ENCODE assay signal across 26 cellular contexts in genomic region chr18:6854811-6855210, GRCh38.
DNase-seq lines count a peak whose midpoint lies in the region; ATAC-seq and FAIRE-seq lines count a peak whose summit lies in the region.
"Had no signal": no experiment of that assay in that cellular context is flagged by ENCODE, and none has a peak within 500 bp of the region (broad histone marks: within the 10 kb centered on the region; RNA-seq: fewer than 3 reads in every experiment).

No MANE protein-coding gene starts in this region.

- H3K23ac ChIP-seq in neuronal stem cell (ENCODE audit: low read depth, low read length, poor library complexity): peak overlapping the region; percentile 43

- H2BK120ac ChIP-seq in neuronal stem cell (ENCODE audit: low read depth, low read length): no peak overlapping the region

- peak; percentile 71 for FAIRE-seq in urothelium cell line (lab: Jason Lieb, UNC)
- FAIRE-seq: A549, GM12878, GM12892, GM18507, GM19239 had no signal

- H3K27me3 ChIP-seq in neuronal stem cell (ENCODE audit: control insufficient read depth in 3 of 3, insufficient read depth in 3 of 3, low read depth in 1 of 3, low read length in 3 of 3): no peaks in the 10 kb centered on the region
- H3K27me3 ChIP-seq: BLaER1 had no signal

- no peak overlapping the region for H4K91ac ChIP-seq in neuronal stem cell (ENCODE audit: low read depth, low read length, poor library complexity)

- ATAC-seq in Right ventricle myocardium superior (ENCODE audit: poor library complexity): no peak
- ATAC-seq: A549, GM12878 had no signal

- intact Hi-C loops in Right ventricle myocardium superior (cut with DNase I) (no loop called here), cardiac septum (cut with DNase I) (no loop called here)

- peaks cover 5% of the 10 kb centered on the region in 2 donors for H3K36me3 ChIP-seq in neuronal stem cell (replicated peaks in 1 of 2; ENCODE audit: control insufficient read depth in 2 of 2, insufficient read depth in 2 of 2, low read length in 2 of 2)
- H3K36me3 ChIP-seq: BLaER1 had no signal

- H3K14ac ChIP-seq in neuronal stem cell (ENCODE audit: low read length): peak overlapping the region; percentile 56

- H2AFZ ChIP-seq in neuronal stem cell (ENCODE audit: low read length): no peak overlapping the region

- H3K27ac ChIP-seq in neuronal stem cell (replicated peaks; ENCODE audit: low read length): no peak overlapping the region
- H3K27ac ChIP-seq: 22Rv1, A549, BLaER1 had no signal

- H3K18ac ChIP-seq in neuronal stem cell (ENCODE audit: low read length): no peak overlapping the region

- no CpG with 5 or more reads among the region's 7 CpGs for WGBS in neuronal stem cell (ENCODE audit: extremely low coverage in 2 of 2, insufficient read length in 2 of 2, insufficient replicate concordance in 1 of 2), 2 donors

- H2BK15ac ChIP-seq in neuronal stem cell (ENCODE audit: low read length): no peak overlapping the region

- H2BK12ac ChIP-seq in neuronal stem cell (ENCODE audit: low read length): no peak overlapping the region

- DNase-seq in Right ventricle myocardium superior (peak; percentile 37), cardiac septum (ENCODE audit: low spot score) (no peak), neuronal stem cell (ENCODE audit: low spot score) (no peak), urothelium cell line (ENCODE audit: low spot score) (no peak), GOT3 (lab: John Stamatoyannopoulos, UW) (no peak), GM19238 (ENCODE audit: insufficient read length, low spot score) (no peak)
- DNase-seq: AML-193; C1 segment of cervical spinal cord; CD4-positive, alpha-beta memory T cell; CD4-positive, CD25-positive, alpha-beta regulatory T cell; CD8-positive, alpha-beta memory T cell; COR-L47; DMS 273 treated with DMSO at 0.1 percent for 48 hours; DMS153; DMS53; DMS79; DND-41; EL; GDM1 had no signal

- peak overlapping the region; percentile 39 for H2BK5ac ChIP-seq in neuronal stem cell (ENCODE audit: low read length)

- no peak overlapping the region for H3K9ac ChIP-seq in neuronal stem cell (ENCODE audit: low read depth, low read length, poor library complexity)
- H3K9ac ChIP-seq: BLaER1 had no signal

- H2AK5ac ChIP-seq in neuronal stem cell (ENCODE audit: low read depth, low read length): no peak overlapping the region

- H3K4ac ChIP-seq in neuronal stem cell (ENCODE audit: low read length): peak overlapping the region; percentile 37

- H3K9me3 ChIP-seq in neuronal stem cell (replicated peaks in 1 of 2; ENCODE audit: control insufficient read depth in 2 of 2, insufficient read depth in 1 of 2, low read depth in 1 of 2, low read length in 2 of 2): peaks cover 18 to 30% of the 10 kb centered on the region in 2 donors
- H3K9me3 ChIP-seq: A549 had no signal

- peaks cover 2% of the 10 kb centered on the region for H3K79me1 ChIP-seq in neuronal stem cell (ENCODE audit: low read depth, low read length)

- H3K4me3 ChIP-seq in neuronal stem cell (ENCODE audit: low read length in 2 of 2): no peak overlapping the region
- H3K4me3 ChIP-seq: A549, BLaER1, GM12878 had no signal

- H4K8ac ChIP-seq in neuronal stem cell (ENCODE audit: low read depth, low read length): peak overlapping the region; percentile 43

- no peak overlapping the region for H3K4me2 ChIP-seq in neuronal stem cell (ENCODE audit: insufficient read depth, low read length, poor library complexity, severe bottlenecking)
- H3K4me2 ChIP-seq: A549, BLaER1 had no signal

- H3K4me1 ChIP-seq in neuronal stem cell (ENCODE audit: control insufficient read depth in 2 of 2, insufficient read depth in 1 of 2, low read depth in 1 of 2, low read length in 2 of 2): no peaks in the 10 kb centered on the region
- H3K4me1 ChIP-seq: A549, BLaER1 had no signal
